ENCODE assay signal across 8 cellular contexts in genomic region chr7:37031571-37032257, GRCh38.
DNase-seq lines count a peak whose midpoint lies in the region; ATAC-seq, FAIRE-seq and TF ChIP-seq lines count a peak whose summit lies in the region.

No MANE protein-coding gene starts in this region.

- no peak overlapping the region for H3K4me3 ChIP-seq in cardiac fibroblast (replicated peaks in 1 of 2; ENCODE audit: low read depth in 2 of 2, low read length in 2 of 2)
- no peak overlapping the region for H3K4me3 ChIP-seq in kidney (ENCODE audit: low read length in 2 of 2)

- H3K9ac ChIP-seq in kidney (ENCODE audit: low read length in 2 of 2): no peak overlapping the region

- ATAC-seq in SK-N-SH treated with all-trans-retinoic acid at 6 μM for 48 hours (peak; percentile 99), GM19328 (IDR thresholded peaks at IDR 0.05; ENCODE audit: unreplicated experiment) (no peak), HG03571 (IDR thresholded peaks at IDR 0.05; ENCODE audit: unreplicated experiment) (no peak)

- no peak for TF ChIP-seq CTCF in cardiac fibroblast (IDR thresholded peaks at IDR 0.05; ENCODE audit: low read depth, low read length)
- no peak for TF ChIP-seq CTCF in kidney (IDR thresholded peaks at IDR 0.05; ENCODE audit: borderline replicate concordance, extremely low read depth, insufficient read depth)

- H3K27ac ChIP-seq in kidney (ENCODE audit: low read depth in 2 of 2, low read length in 2 of 2): peak overlapping the region; percentile 48 to 58

- DNase-seq in AG08396 (ENCODE audit: low spot score) (peak; percentile 90), HTR-8/SVneo (ENCODE audit: insufficient read length, low spot score) (peak; percentile 84), cardiac fibroblast (ENCODE audit: low read depth in 2 of 2) (peak; percentile 98 to 99), kidney (peak; percentile 80)
- peak; percentile 18 to 33 for DNase-seq in stimulated activated CD4-positive, alpha-beta T cell treated with anti-CD3 and anti-CD28 coated beads, Interleukin-1b, Interleukin-23, amount 100 ng/mL, for 4 hours (ENCODE audit: low read depth in 2 of 2)

- H3K9me3 ChIP-seq in kidney (ENCODE audit: control insufficient read depth in 1 of 2, low read length in 2 of 2): no peaks in the 10 kb centered on the region

- peak; percentile 75 for FAIRE-seq in HTR-8/SVneo (lab: Jason Lieb, UNC)
- peak; percentile 93 for FAIRE-seq in kidney (lab: Jason Lieb, UNC)

- peaks cover 5 to 7% of the 10 kb centered on the region in 2 donors for H3K4me1 ChIP-seq in kidney (ENCODE audit: control insufficient read depth in 1 of 2, insufficient read depth in 1 of 2, low read depth in 1 of 2, low read length in 2 of 2)

- intact Hi-C loops in kidney (cut with DNase I): no loop called here

- no peaks in the 10 kb centered on the region for H3K36me3 ChIP-seq in kidney (ENCODE audit: control insufficient read depth in 1 of 2, insufficient read depth in 2 of 2, low read length in 2 of 2)

TF ChIP-seq in SK-N-SH treated with all-trans-retinoic acid at 6 μM for 48 hours, 23 proteins besides CTCF, POLR2A, EP300 and RAD21:
- TF ChIP-seq OSR1 (CRISPR knock-in tag; IDR thresholded peaks at IDR 0.05) (no peak), POU6F1 (CRISPR knock-in tag; IDR thresholded peaks at IDR 0.05; ENCODE audit: borderline replicate concordance, low read depth) (0 out of 2 replicates have a peak, but pooled peaks have one; percentile 13), ISL1 (CRISPR knock-in tag; IDR thresholded peaks at IDR 0.05) (peak; percentile 78), ZFP3 (CRISPR knock-in tag; IDR thresholded peaks at IDR 0.05) (no peak), BACH2 (CRISPR knock-in tag; IDR thresholded peaks at IDR 0.05; ENCODE audit: borderline replicate concordance) (no peak), CREB5 (CRISPR knock-in tag; IDR thresholded peaks at IDR 0.05; ENCODE audit: low read depth) (no peak), SNAI2 (CRISPR knock-in tag; IDR thresholded peaks at IDR 0.05) (peak; percentile 54; the same call in 1 of the 2 replicates)

Comparison
In these comparisons a context has a peak if more than half of its experiments do, and no peak if none do; other contexts are left out.
1. DNase-seq: peak in every context shown above with its lines; median percentile 98 in cardiac fibroblast; 90 in AG08396; 84 in HTR-8/SVneo; 80 in kidney; 26 in stimulated activated CD4-positive, alpha-beta T cell treated with anti-CD3 and anti-CD28 coated beads, Interleukin-1b, Interleukin-23, amount 100 ng/mL, for 4 hours.